ENCODE assay signal across 1 cellular context in genomic region chr11:64924910-64925284, GRCh38.
TF ChIP-seq lines count a peak whose summit lies in the region.

No MANE protein-coding gene starts in this region.

TF ChIP-seq in IMR-90, 13 proteins besides CTCF, POLR2A, EP300 and RAD21 (continued from another document):
- TF ChIP-seq NFE2L2 (IDR thresholded peaks at IDR 0.05; ENCODE audit: low read depth, low read length) (no peak), MAZ (IDR thresholded peaks at IDR 0.05; ENCODE audit: borderline replicate concordance, low read depth, low read length) (no peak), SMC3 (IDR thresholded peaks at IDR 0.05; ENCODE audit: low read depth, low read length) (no peak)
